ENCODE assay signal across 8 cellular contexts in the genomic region with DNA sequence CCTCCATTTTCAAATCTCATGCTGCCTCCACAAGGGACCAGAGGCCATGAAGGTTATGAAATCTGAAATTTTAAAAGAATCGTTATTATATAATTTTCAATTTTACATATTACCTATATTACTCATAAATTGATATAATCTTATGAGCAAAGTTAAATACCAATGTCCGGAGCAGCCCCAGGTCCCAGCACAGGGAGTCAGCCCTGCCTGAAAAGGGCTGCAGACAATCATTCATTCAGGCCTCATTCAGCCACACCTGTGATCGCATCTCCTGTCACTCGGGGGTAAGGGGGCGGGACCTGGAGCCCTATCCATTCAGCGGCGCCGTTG.
DNase-seq lines count a peak whose midpoint lies in the region; ATAC-seq, FAIRE-seq and TF ChIP-seq lines count a peak whose summit lies in the region.

No MANE protein-coding gene starts in this region.

- H3K27ac ChIP-seq in mammary epithelial cell (ENCODE audit: insufficient read depth, low read depth, low read length), result peak overlapping the region; percentile 88
- peak overlapping the region in 1 of 2 donors; percentile 80 for H3K27ac ChIP-seq in small intestine (ENCODE audit: low read depth in 1 of 2, low read length in 1 of 2)

- 12% methylated on average over 7 of the region's 8 CpGs for WGBS in mammary epithelial cell (ENCODE audit: low coverage, missing lambda C conversion rate)
- WGBS in small intestine, 3 donors, result 8 to 11% (median 9%) methylated on average over 8 of the region's 8 CpGs

- in situ Hi-C loops in mammary epithelial cell (cut with MboI; ENCODE audit: low sequenced_read_pairs in 2 of 2), result loop anchor here in 1 of 2 donors (25.0 kb wide), 2 partner anchors 187 to 713 kb away; a partner anchor contains a TSS

- no peak for FAIRE-seq in small intestine (lab: Jason Lieb, UNC)

- peak; percentile 67 for ATAC-seq in GM19468 (IDR thresholded peaks at IDR 0.05; ENCODE audit: extremely low read depth, unreplicated experiment)
- no peak for ATAC-seq in GM18517 (IDR thresholded peaks at IDR 0.05; ENCODE audit: unreplicated experiment)

- peak; percentile 51 for DNase-seq in DMS53 treated with DMSO at 0.1 percent for 48 hours (lab: John Stamatoyannopoulos, UW; ENCODE audit: unreplicated experiment)
- DNase-seq in NCI-H2227 (lab: John Stamatoyannopoulos, UW; ENCODE audit: unreplicated experiment), result peak; percentile 86
- no peak for DNase-seq in mammary epithelial cell
- DNase-seq in central memory CD4-positive, alpha-beta T cell, result no peak
- DNase-seq in small intestine, result no peak

- H3K27me3 ChIP-seq in mammary epithelial cell (ENCODE audit: insufficient read depth, low read length) (no peaks in the 10 kb centered on the region), mononuclear cell (ENCODE audit: insufficient read depth, low read length) (peaks cover 6% of the 10 kb centered on the region), small intestine (ENCODE audit: control insufficient read depth in 2 of 2, insufficient read depth in 2 of 2, low read length in 2 of 2) (no peaks in the 10 kb centered on the region)

- CTCF ChIA-PET in mammary epithelial cell (lab: Charles Lee; ENCODE audit: low non-redundant PET), result no interaction called here

- H3K4me2 ChIP-seq in mammary epithelial cell (ENCODE audit: insufficient read depth, low read depth, low read length), result peak overlapping the region; percentile 82

- H3K79me2 ChIP-seq in mammary epithelial cell (ENCODE audit: insufficient read depth, low read length), result peaks cover 29% of the 10 kb centered on the region

- H3K9me3 ChIP-seq in mammary epithelial cell (replicated peaks; ENCODE audit: insufficient read depth, low read length) (no peaks in the 10 kb centered on the region), mononuclear cell (ENCODE audit: low read depth, low read length) (no peaks in the 10 kb centered on the region), small intestine (ENCODE audit: control insufficient read depth, low read depth) (no peaks in the 10 kb centered on the region)

- H3K4me1 ChIP-seq in mammary epithelial cell (ENCODE audit: insufficient read depth, low read length) (peaks cover 8% of the 10 kb centered on the region), mononuclear cell (ENCODE audit: insufficient read depth, low read length) (peaks cover 32% of the 10 kb centered on the region), small intestine (ENCODE audit: control insufficient read depth in 2 of 2, insufficient read depth in 1 of 2, low read depth in 1 of 2, low read length in 1 of 2) (peaks cover 0 to 6% of the 10 kb centered on the region in 2 donors)

- TF ChIP-seq CTCF in mammary epithelial cell (conservative IDR thresholded peaks at IDR 0.05 in 1 of 2, IDR thresholded peaks at IDR 0.05 in 1 of 2; ENCODE audit: extremely low read depth in 1 of 2, insufficient read depth in 1 of 2, low read depth in 1 of 2, low read length in 2 of 2), result no peak

- no TSS peak for BruUV-seq in mammary epithelial cell (replicated peaks; lab: Mats Ljungman, UMichigan)

- peak overlapping the region; percentile 83 to 95 (median 93) for H3K4me3 ChIP-seq in mammary epithelial cell (replicated peaks in 1 of 3; ENCODE audit: insufficient read depth in 1 of 3, low read depth in 2 of 3, low read length in 3 of 3)
- H3K4me3 ChIP-seq in mononuclear cell (ENCODE audit: low read length), result peak overlapping the region; percentile 68
- H3K4me3 ChIP-seq in small intestine (ENCODE audit: low read depth in 1 of 2, low read length in 2 of 2), result peak overlapping the region in 1 of 2 donors; percentile 97

- dilution Hi-C loops in mammary epithelial cell (cut with HindIII; ENCODE audit: low sequenced_read_pairs), result loop anchor here (5.0 to 10.0 kb wide), 2 partner anchors 248 to 505 kb away; no protein-coding TSS in a partner anchor

- H4K20me1 ChIP-seq in mammary epithelial cell (ENCODE audit: insufficient read depth, low read length), result no peaks in the 10 kb centered on the region

- H3K9ac ChIP-seq in mammary epithelial cell (ENCODE audit: insufficient read depth, low read length), result peak overlapping the region; percentile 88

- intact Hi-C loops in mammary epithelial cell (cut with micrococcal nuclease), result loop anchor here (5.0 kb wide), 2 partner anchors 33 to 318 kb away; no protein-coding TSS in a partner anchor

- peak overlapping the region; percentile 96 for H2AFZ ChIP-seq in mammary epithelial cell (ENCODE audit: low read depth, low read length)

- H3K36me3 ChIP-seq in mammary epithelial cell (ENCODE audit: insufficient read depth, low read length) (no peaks in the 10 kb centered on the region), small intestine (ENCODE audit: control insufficient read depth in 2 of 2, insufficient read depth in 2 of 2, low read length in 2 of 2) (peaks cover 2 to 4% of the 10 kb centered on the region in 2 donors)

Comparison
In these comparisons a context has a peak if more than half of its experiments do, and no peak if none do; other contexts are left out.
1. DNase-seq: peak in DMS53 treated with DMSO at 0.1 percent for 48 hours (single experiment) and NCI-H2227 (single experiment); none in mammary epithelial cell (single experiment), central memory CD4-positive, alpha-beta T cell (single experiment) and small intestine (single experiment).